ENCODE assay signal across 1 cellular context in the genomic region with DNA sequence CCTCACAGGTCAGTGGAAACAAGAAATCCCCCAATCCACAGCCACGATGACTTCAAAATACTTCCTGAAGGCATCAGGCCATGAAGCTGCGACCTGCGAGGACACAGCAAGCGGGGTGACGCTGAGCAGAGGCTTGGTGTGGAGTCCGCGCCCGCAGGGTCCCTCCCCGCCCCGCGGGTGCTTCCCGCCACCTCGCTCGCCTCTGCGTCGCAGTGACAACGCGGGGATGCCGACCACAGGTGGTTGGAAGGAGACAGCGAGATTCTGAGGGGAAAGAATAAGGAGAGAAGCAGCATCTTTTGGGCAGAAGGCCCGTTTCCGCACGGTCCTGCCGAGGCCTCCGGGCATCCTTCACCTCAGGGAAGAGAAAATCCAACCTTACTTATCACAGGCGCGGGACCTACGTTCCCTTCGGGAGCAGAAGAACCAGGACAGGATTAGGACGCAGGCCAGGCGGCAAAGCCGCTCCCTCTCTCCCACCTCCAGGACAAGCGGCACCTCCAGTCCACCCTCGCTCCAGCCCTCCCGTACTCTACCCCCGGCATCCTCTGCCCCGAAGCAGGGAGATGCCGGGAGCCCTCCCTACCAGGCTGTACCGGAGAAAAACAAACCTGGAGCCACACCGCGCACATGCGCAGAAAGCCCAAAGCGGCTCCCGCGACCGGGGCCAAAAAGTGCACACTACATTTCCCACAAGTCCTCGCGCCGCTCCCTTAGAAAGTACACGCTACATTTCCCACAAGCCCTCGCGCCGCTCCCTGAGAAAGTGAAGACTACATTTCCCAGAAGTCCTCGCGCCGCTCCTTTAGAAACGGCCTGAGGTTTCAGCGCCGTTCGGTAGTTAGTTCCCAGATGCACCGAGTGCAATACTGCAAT.
A peak's percentile ranks its signal among the peaks of the same experiment; 100 is the strongest.
TF ChIP-seq lines count a peak whose summit lies in the region.

No MANE protein-coding gene starts in this region.

TF ChIP-seq in HepG2, 621 proteins besides CTCF, POLR2A, EP300 and RAD21 (continued from another document):
- TF ChIP-seq, protein P1, sequence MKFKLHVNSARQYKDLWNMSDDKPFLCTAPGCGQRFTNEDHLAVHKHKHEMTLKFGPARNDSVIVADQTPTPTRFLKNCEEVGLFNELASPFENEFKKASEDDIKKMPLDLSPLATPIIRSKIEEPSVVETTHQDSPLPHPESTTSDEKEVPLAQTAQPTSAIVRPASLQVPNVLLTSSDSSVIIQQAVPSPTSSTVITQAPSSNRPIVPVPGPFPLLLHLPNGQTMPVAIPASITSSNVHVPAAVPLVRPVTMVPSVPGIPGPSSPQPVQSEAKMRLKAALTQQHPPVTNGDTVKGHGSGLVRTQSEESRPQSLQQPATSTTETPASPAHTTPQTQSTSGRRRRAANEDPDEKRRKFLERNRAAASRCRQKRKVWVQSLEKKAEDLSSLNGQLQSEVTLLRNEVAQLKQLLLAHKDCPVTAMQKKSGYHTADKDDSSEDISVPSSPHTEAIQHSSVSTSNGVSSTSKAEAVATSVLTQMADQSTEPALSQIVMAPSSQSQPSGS (CRISPR knock-in tag; IDR thresholded peaks at IDR 0.05): 0 out of 2 replicates have a peak, but pooled peaks have one; percentile 32
- TF ChIP-seq LCORL (IDR thresholded peaks at IDR 0.05): no peak
- TF ChIP-seq LCORL (CRISPR knock-in tag; IDR thresholded peaks at IDR 0.05): peak; percentile 49
- no peak for TF ChIP-seq ZNF33A (CRISPR knock-in tag; IDR thresholded peaks at IDR 0.05; ENCODE audit: borderline replicate concordance)
- peak; percentile 58 for TF ChIP-seq RBFOX2 (IDR thresholded peaks at IDR 0.05; ENCODE audit: low read depth, low read length)
- no peak for TF ChIP-seq ZNF446 (CRISPR knock-in tag; IDR thresholded peaks at IDR 0.05)
- TF ChIP-seq ZSCAN30 (CRISPR knock-in tag; IDR thresholded peaks at IDR 0.05): no peak
- no peak for TF ChIP-seq FOXA1 (IDR thresholded peaks at IDR 0.05)
- 0 out of 2 replicates have a peak, but pooled peaks have one; percentile 5 for TF ChIP-seq FOXA1 (CRISPR knock-in tag; IDR thresholded peaks at IDR 0.05)
- peak; percentile 89; the same call in 1 of the 2 replicates for TF ChIP-seq ZNF678 (CRISPR knock-in tag; IDR thresholded peaks at IDR 0.05)
- peak; percentile 87 for TF ChIP-seq NR2C2 (CRISPR knock-in tag; IDR thresholded peaks at IDR 0.05; ENCODE audit: borderline replicate concordance)
- peak; percentile 6 for TF ChIP-seq YY1 (IDR thresholded peaks at IDR 0.05; ENCODE audit: insufficient read depth, insufficient replicate concordance, low read depth, low read length)
